Comparison of ENCODE assay signal across 14 cellular contexts in the genomic region with DNA sequence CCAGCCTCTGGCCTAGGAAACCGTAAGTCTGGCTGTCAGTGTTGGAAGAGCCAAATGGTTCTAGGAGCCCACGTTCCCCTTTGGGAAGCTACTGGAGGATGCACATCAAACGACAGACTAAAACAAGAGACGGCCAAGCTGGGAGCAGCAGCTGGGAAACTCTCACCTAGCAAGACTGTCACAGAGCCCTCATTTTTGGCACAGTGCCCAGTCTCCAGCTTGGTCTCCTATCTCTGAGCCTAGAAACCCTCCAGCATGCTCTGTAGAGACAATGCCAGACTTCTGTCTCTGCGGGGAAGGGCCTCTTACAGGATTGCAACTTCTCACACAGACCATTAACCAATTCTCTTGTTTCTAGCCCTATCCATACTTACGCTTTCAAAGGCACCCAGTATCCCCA. TPM values are rescaled to one million over a fixed set of nuclear protein-coding genes. Genes with fewer than 3 reads are reported as not detected.
DNase-seq lines count a peak whose midpoint lies in the region; TF ChIP-seq lines count a peak whose summit lies in the region.
"Had no signal": no experiment of that assay in that cellular context is flagged by ENCODE, and none has a peak within 500 bp of the region (broad histone marks: within the 10 kb centered on the region; RNA-seq: fewer than 3 reads in every experiment).

No MANE protein-coding gene starts in this region.

- no peak for TF ChIP-seq POLR2A in erythroblast (IDR thresholded peaks at IDR 0.05; ENCODE audit: low read length)
- TF ChIP-seq POLR2A in thyroid gland (IDR thresholded peaks at IDR 0.05): no peak

- DNase-seq in NCI-H748 (lab: John Stamatoyannopoulos, UW; ENCODE audit: unreplicated experiment): peak; percentile 36
- no peak for DNase-seq in NCI-H748 treated with DMSO at 0.1 percent for 48 hours (lab: John Stamatoyannopoulos, UW)
- peak; percentile 27 for DNase-seq in NCI-H510A treated with DMSO at 0.1 percent for 48 hours (lab: John Stamatoyannopoulos, UW)
- DNase-seq in erythroblast (lab: John Stamatoyannopoulos, UW): peak; percentile 48 to 65
- peak; percentile 41 to 44 for DNase-seq in thyroid gland
- DNase-seq in AG20443 (ENCODE audit: low spot score): no peak
- no peak for DNase-seq in foreskin fibroblast
- no peak for DNase-seq in NCI-H187 (lab: John Stamatoyannopoulos, UW)
- DNase-seq: ACHN; activated naive CD4-positive, alpha-beta T cell treated with Interleukin-2 at 50 U/mL for 16 hours; effector CD4-positive, alpha-beta T cell; H7; NCI-H774 had no signal

- no peaks in the 10 kb centered on the region for H3K27me3 ChIP-seq in thyroid gland
- H3K27me3 ChIP-seq: SJSA1 had no signal

- TF ChIP-seq CTCF in thyroid gland (IDR thresholded peaks at IDR 0.05): no peak
- TF ChIP-seq CTCF in foreskin fibroblast (IDR thresholded peaks at IDR 0.05; ENCODE audit: low read depth, low read length): no peak

- H3K4me3 ChIP-seq in thyroid gland (replicated peaks in 1 of 3) (no peak overlapping the region), foreskin fibroblast (ENCODE audit: low read depth in 1 of 2, low read length in 2 of 2) (no peak overlapping the region)
- H3K4me3 ChIP-seq: SJSA1 had no signal

- WGBS in thyroid gland, 2 donors: 94 to 96% methylated on average over 6 of the region's 6 CpGs

- H3K36me3 ChIP-seq in thyroid gland: peaks cover 69 to 71% of the 10 kb centered on the region in 2 donors

- H3K9me3 ChIP-seq in thyroid gland: no peaks in the 10 kb centered on the region
- H3K9me3 ChIP-seq: SJSA1 had no signal

- intact Hi-C loops in thyroid gland (cut with DNase I): no loop called here

- peaks cover 0 to 4% of the 10 kb centered on the region in 2 donors for H3K4me1 ChIP-seq in thyroid gland

- peak overlapping the region in 1 of 3 donors; percentile 2 for H3K27ac ChIP-seq in thyroid gland
- H3K27ac ChIP-seq: SJSA1 had no signal

RNA-seq across cellular contexts. Expression of a gene that starts 23.5 kb away (rescaled TPM):
- 100 to 1,000 TPM in 3 of 4 donors, 10 to 100 TPM in 1; 58.5 to 120 (median 112) TPM for total RNA-seq in thyroid gland

RNA-seq across cellular contexts. Expression of a gene that starts 23.8 kb away (rescaled TPM):
- total RNA-seq in thyroid gland: 10 to 100 TPM; 41.3 to 82.8 (median 70.9) TPM

Comparison
In these comparisons a context has a peak if more than half of its experiments do, and no peak if none do; other contexts are left out.
1. DNase-seq: peak in NCI-H748 (single experiment), NCI-H510A treated with DMSO at 0.1 percent for 48 hours (single experiment), erythroblast (2 of 2) and thyroid gland (2 of 2); none in NCI-H748 treated with DMSO at 0.1 percent for 48 hours (single experiment), AG20443 (single experiment), foreskin fibroblast (0 of 2) and NCI-H187 (0 of 2).